In genomic region chr10:31320598-31321211, GRCh38 we compare ENCODE assay signal across 9 cellular contexts.
DNase-seq lines count a peak whose midpoint lies in the region; ATAC-seq and TF ChIP-seq lines count a peak whose summit lies in the region.
"Had no signal": no experiment of that assay in that cellular context is flagged by ENCODE, and none has a peak within 500 bp of the region (broad histone marks: within the 10 kb centered on the region; RNA-seq: fewer than 3 reads in every experiment).

No MANE protein-coding gene starts in this region.

- H3K9me3 ChIP-seq in SK-N-MC (ENCODE audit: low read depth, low read length) (no peaks in the 10 kb centered on the region), iPS DF 6.9 (ENCODE audit: control insufficient read depth, insufficient read depth, low read length) (no peaks in the 10 kb centered on the region)

- H3K4me1 ChIP-seq in iPS DF 6.9 (ENCODE audit: control insufficient read depth, insufficient read depth, low read length) = peaks cover 3% of the 10 kb centered on the region; the same call in 1 of the 2 replicates

- ATAC-seq in HG03432 (IDR thresholded peaks at IDR 0.05; ENCODE audit: unreplicated experiment) = peak; percentile 26
- no peak for ATAC-seq in GM21786 (IDR thresholded peaks at IDR 0.05; ENCODE audit: unreplicated experiment)
- ATAC-seq: left colon had no signal

- H3K27ac ChIP-seq in SK-N-MC (no peak overlapping the region), iPS DF 6.9 (ENCODE audit: low read length) (no peak overlapping the region)

- no CpG with 5 or more reads among the region's 43 CpGs for WGBS in iPS DF 6.9 (ENCODE audit: insufficient coverage, insufficient read length)

- H3K9ac ChIP-seq in SK-N-MC (ENCODE audit: insufficient read length) = no peak overlapping the region

- H3K36me3 ChIP-seq in SK-N-MC (ENCODE audit: insufficient read depth, low read length) (no peaks in the 10 kb centered on the region), iPS DF 6.9 (ENCODE audit: control insufficient read depth, insufficient read depth, low read length) (no peaks in the 10 kb centered on the region)

- in situ Hi-C loops in astrocyte of the spinal cord (cut with HindIII; ENCODE audit: low sequenced_read_pairs) = no loop called here

- TF ChIP-seq CTCF in astrocyte of the spinal cord (IDR thresholded peaks at IDR 0.05; ENCODE audit: low read depth, low read length) = no peak
- TF ChIP-seq CTCF in retinal pigment epithelial cell (conservative IDR thresholded peaks at IDR 0.05; ENCODE audit: low read depth, low read length) = no peak

- peaks cover 20% of the 10 kb centered on the region for H3K27me3 ChIP-seq in iPS DF 6.9 (ENCODE audit: control insufficient read depth, insufficient read depth, low read length)

- DNase-seq in NCI-H524 (lab: John Stamatoyannopoulos, UW) (peak; percentile 18 to 63), NCI-H524 treated with DMSO at 0.1 percent for 48 hours (lab: John Stamatoyannopoulos, UW) (no peak), SK-N-MC (ENCODE audit: low read depth, low spot score) (no peak), astrocyte of the spinal cord (ENCODE audit: low read depth, low spot score) (peak; percentile 65), iPS DF 6.9 (ENCODE audit: low read depth, low spot score) (no peak), retinal pigment epithelial cell (ENCODE audit: low read depth) (no peak)

- H3K4me3 ChIP-seq in SK-N-MC = peak overlapping the region; percentile 80
- peak overlapping the region; percentile 93 for H3K4me3 ChIP-seq in astrocyte of the spinal cord (ENCODE audit: low read depth, low read length)
- H3K4me3 ChIP-seq in iPS DF 6.9 (ENCODE audit: low read length) = peak overlapping the region; percentile 30; the same call in 1 of the 2 replicates
- peak overlapping the region; percentile 83 for H3K4me3 ChIP-seq in retinal pigment epithelial cell (ENCODE audit: low read length)

Comparison
In these comparisons a context has a peak if more than half of its experiments do, and no peak if none do; other contexts are left out.
1. DNase-seq: peak in NCI-H524 (2 of 2) and astrocyte of the spinal cord (single experiment); none in NCI-H524 treated with DMSO at 0.1 percent for 48 hours (single experiment), SK-N-MC (single experiment), iPS DF 6.9 (single experiment) and retinal pigment epithelial cell (single experiment).
2. H3K4me3 ChIP-seq: peak in every context shown above with its lines; median percentile 93 in astrocyte of the spinal cord; 83 in retinal pigment epithelial cell; 80 in SK-N-MC; 30 in iPS DF 6.9.